In genomic region chr22:47069270-47069669, GRCh38 we compare ENCODE assay signal across 34 cellular contexts.
"Had no signal": no experiment of that assay in that cellular context is flagged by ENCODE, and none has a peak within 500 bp of the region (broad histone marks: within the 10 kb centered on the region; RNA-seq: fewer than 3 reads in every experiment).

No MANE protein-coding gene starts in this region.

- ATAC-seq: activated T-helper 17 cell treated with anti-CD3 and anti-CD28 coated beads, Interleukin-2, amount 50 U/mL, for 72 hours; PC-3 had no signal

- H3K27ac Mint-ChIP-seq: activated B cell treated with CpG ODN at 0.5 μM for 24 hours; activated CD4-positive, alpha-beta memory T cell treated with anti-CD3 and anti-CD28 coated beads for 36 hours; activated naive CD4-positive, alpha-beta T cell treated with anti-CD3 and anti-CD28 coated beads, Interleukin-2, amount 50 U/mL, for 24 hours; activated naive CD8-positive, alpha-beta T cell treated with anti-CD3 and anti-CD28 coated beads, Interleukin-2, amount 10 ng/mL, durations not matched to agents 7 days and 5 days; activated T-helper 17 cell treated with anti-CD3 and anti-CD28 coated beads, Interleukin-2, amount 50 U/mL, for 72 hours; T-helper 1 cell treated with Interleukin-12 subunit alpha and Interleukin-12 subunit beta and Interleukin-4 antibody, amounts not matched to agents 30 μg/mL and 1 μg/mL, for 36 hours; T-helper 2 cell treated with Interferon-gamma antibody and Interleukin-4, amounts not matched to agents 5 μg/mL and 100 μg/mL, for 36 hours had no signal

- H3K4me2 ChIP-seq: SK-N-SH had no signal

- H3K27me3 ChIP-seq: ascending aorta, Peyer's patch, SJSA1 had no signal

- H3K9me3 Mint-ChIP-seq: activated naive CD4-positive, alpha-beta T cell treated with anti-CD3 and anti-CD28 coated beads, Interleukin-2, amount 50 U/mL, for 24 hours; activated naive CD8-positive, alpha-beta T cell treated with anti-CD3 and anti-CD28 coated beads, Interleukin-2, amount 10 ng/mL, durations not matched to agents 7 days and 5 days had no signal

- H3K27ac ChIP-seq: ascending aorta, Peyer's patch, SJSA1 had no signal

- H3K4me1 ChIP-seq: ascending aorta, Peyer's patch had no signal

- H3K4me3 Mint-ChIP-seq: activated B cell treated with CpG ODN at 0.5 μM for 24 hours; activated CD4-positive, alpha-beta memory T cell treated with anti-CD3 and anti-CD28 coated beads for 36 hours; activated naive CD4-positive, alpha-beta T cell treated with anti-CD3 and anti-CD28 coated beads, Interleukin-2, amount 50 U/mL, for 24 hours; activated T-helper 17 cell treated with anti-CD3 and anti-CD28 coated beads, Interleukin-2, amount 50 U/mL, for 72 hours; IgD-negative memory B cell; T-helper 1 cell treated with Interleukin-12 subunit alpha and Interleukin-12 subunit beta and Interleukin-4 antibody, amounts not matched to agents 30 μg/mL and 1 μg/mL, for 36 hours; T-helper 2 cell treated with Interferon-gamma antibody and Interleukin-4, amounts not matched to agents 5 μg/mL and 100 μg/mL, for 36 hours had no signal

- DNase-seq: activated B cell treated with CpG ODN at 0.5 μM for 24 hours; activated CD4-positive, alpha-beta memory T cell treated with anti-CD3 and anti-CD28 coated beads for 36 hours; activated CD4-positive, alpha-beta T cell treated with anti-CD3 and anti-CD28 coated beads for 4 hours; activated CD4-positive, alpha-beta T cell treated with anti-CD3 and anti-CD28 coated beads, Interleukin-2, amount 50 U/mL, for 1 hour; activated CD4-positive, CD25-positive, alpha-beta regulatory T cell treated with anti-CD3 and anti-CD28 coated beads, Interleukin-2, amount 50 U/mL, for 72 hours; activated CD8-positive, alpha-beta memory T cell treated with anti-CD3 and anti-CD28 coated beads, Interleukin-2, amount 50 U/mL, for 4 hours; activated naive CD4-positive, alpha-beta T cell; activated naive CD8-positive, alpha-beta T cell treated with anti-CD3 and anti-CD28 coated beads, Interleukin-2, amount 10 ng/mL, durations not matched to agents 7 days and 5 days; activated T-cell treated with anti-CD3 and anti-CD28 coated beads for 4 hours; activated T-cell treated with anti-CD3 and anti-CD28 coated beads, Interleukin-2, amount 50 U/mL, for 48 hours; amygdala; Karpas-422; KBM-7; NCI-H1105; NCI-H1417 treated with DMSO at 0.1 percent for 48 hours; NCI-H1694; NCI-H1930; NCI-H2081 treated with DMSO at 0.1 percent for 48 hours; NCI-H510A; NCI-H526; NCI-H748 treated with DMSO at 0.1 percent for 48 hours; NK-92 treated with Interleukin-12 subunit alpha and Interleukin-12 subunit beta, amount 100 ng/mL, for 24 hours; PC-3; RPMI8226; SHP77 treated with DMSO at 0.1 percent for 48 hours; SK-N-SH had no signal

- H3K9me3 ChIP-seq: SJSA1, SK-N-SH had no signal

- H3K36me3 ChIP-seq: ascending aorta, SJSA1 had no signal

- H3K27me3 Mint-ChIP-seq: activated B cell treated with CpG ODN at 0.5 μM for 24 hours; activated CD4-positive, alpha-beta memory T cell treated with anti-CD3 and anti-CD28 coated beads for 36 hours; activated naive CD4-positive, alpha-beta T cell treated with anti-CD3 and anti-CD28 coated beads, Interleukin-2, amount 50 U/mL, for 24 hours; activated naive CD8-positive, alpha-beta T cell treated with anti-CD3 and anti-CD28 coated beads, Interleukin-2, amount 10 ng/mL, durations not matched to agents 7 days and 5 days; activated T-helper 17 cell treated with anti-CD3 and anti-CD28 coated beads, Interleukin-2, amount 50 U/mL, for 72 hours; IgD-negative memory B cell had no signal

- H3K9ac ChIP-seq: SK-N-SH had no signal

- H3K4me3 ChIP-seq: ascending aorta, Peyer's patch, SJSA1 had no signal
